7 cellular contexts compared by ENCODE assay signal in genomic region chr17:78214016-78214705, GRCh38. TPM values are rescaled to one million over a fixed set of nuclear protein-coding genes. Genes with fewer than 3 reads are reported as not detected.
A peak's percentile ranks its signal among the peaks of the same experiment; 100 is the strongest.
DNase-seq lines count a peak whose midpoint lies in the region; ATAC-seq and TF ChIP-seq lines count a peak whose summit lies in the region.

BIRC5 (plus strand) TSS chr17:78214253; CDS start chr17:78214317, 64 bp downstream.

- TF ChIP-seq CTCF in WERI-Rb-1 (IDR thresholded peaks at IDR 0.05; ENCODE audit: low read depth, low read length) = no peak
- TF ChIP-seq CTCF in mammary epithelial cell (conservative IDR thresholded peaks at IDR 0.05 in 1 of 2, IDR thresholded peaks at IDR 0.05 in 1 of 2; ENCODE audit: extremely low read depth in 1 of 2, insufficient read depth in 1 of 2, low read depth in 1 of 2, low read length in 2 of 2) = no peak

- no peaks in the 10 kb centered on the region for H4K20me1 ChIP-seq in mammary epithelial cell (ENCODE audit: insufficient read depth, low read length)

- no TSS peak for BruUV-seq in mammary epithelial cell (replicated peaks; lab: Mats Ljungman, UMichigan)

- CTCF ChIA-PET in mammary epithelial cell (lab: Charles Lee; ENCODE audit: low non-redundant PET) = no interaction called here

- no peaks in the 10 kb centered on the region for H3K9me3 ChIP-seq in WERI-Rb-1 (ENCODE audit: severe bottlenecking)
- H3K9me3 ChIP-seq in mammary epithelial cell (replicated peaks; ENCODE audit: insufficient read depth, low read length) = no peaks in the 10 kb centered on the region

- H3K27me3 ChIP-seq in WERI-Rb-1 (ENCODE audit: insufficient read depth, low read depth, severe bottlenecking) (no peaks in the 10 kb centered on the region), mammary epithelial cell (ENCODE audit: insufficient read depth, low read length) (no peaks in the 10 kb centered on the region)

- peak within 1 kb of the TSS; percentile 96 for H3K27ac ChIP-seq in WERI-Rb-1
- H3K27ac ChIP-seq in mammary epithelial cell (ENCODE audit: insufficient read depth, low read depth, low read length) = peak within 1 kb of the TSS; percentile 64

- H3K9ac ChIP-seq in mammary epithelial cell (ENCODE audit: insufficient read depth, low read length) = peak within 1 kb of the TSS; percentile 86

- H3K27ac Mint-ChIP-seq in immature natural killer cell = peak within 1 kb of the TSS in 1 of 6 donors; percentile 34

- 7% methylated on average over 3 of the region's 60 CpGs for WGBS in mammary epithelial cell (ENCODE audit: low coverage, missing lambda C conversion rate)

- DNase-seq in NCI-H226 (peak; percentile 81), WERI-Rb-1 (peak; percentile 96), mammary epithelial cell (peak; percentile 76), immature natural killer cell (peak; percentile 84 to 86 (median 85)), smooth muscle cell of the brain vasculature (ENCODE audit: low read depth, low spot score) (peak; percentile 69)

- H3K36me3 ChIP-seq in WERI-Rb-1 = peaks cover 47% of the 10 kb centered on the region
- H3K36me3 ChIP-seq in mammary epithelial cell (ENCODE audit: insufficient read depth, low read length) = peaks cover 1% of the 10 kb centered on the region

- in situ Hi-C loops in mammary epithelial cell (cut with MboI; ENCODE audit: low sequenced_read_pairs in 2 of 2) = no loop called here

- peaks cover 8% of the 10 kb centered on the region for H3K4me1 ChIP-seq in mammary epithelial cell (ENCODE audit: insufficient read depth, low read length)

- dilution Hi-C loops in mammary epithelial cell (cut with HindIII; ENCODE audit: low sequenced_read_pairs) = no loop called here

- H3K4me3 ChIP-seq in WERI-Rb-1 (ENCODE audit: low read depth, low read length) (peak within 1 kb of the TSS; percentile 99), mammary epithelial cell (replicated peaks in 1 of 3; ENCODE audit: insufficient read depth in 1 of 3, low read depth in 2 of 3, low read length in 3 of 3) (peak within 1 kb of the TSS; percentile 67 to 85 (median 76))

- H3K27me3 Mint-ChIP-seq in immature natural killer cell (ENCODE audit: low read depth in 3 of 3) = no peaks in the 10 kb centered on the region

- H3K4me3 Mint-ChIP-seq in immature natural killer cell = peak within 1 kb of the TSS; percentile 69 to 85 (median 80)

- H3K36me3 Mint-ChIP-seq in immature natural killer cell = no peaks in the 10 kb centered on the region

- peaks cover 0 to 3% of the 10 kb centered on the region in 2 donors for H3K4me1 Mint-ChIP-seq in immature natural killer cell

- peak within 1 kb of the TSS; percentile 96 for H2AFZ ChIP-seq in mammary epithelial cell (ENCODE audit: low read depth, low read length)

- H3K9me3 Mint-ChIP-seq in immature natural killer cell = no peaks in the 10 kb centered on the region

- peak within 1 kb of the TSS; percentile 83 for H3K4me2 ChIP-seq in mammary epithelial cell (ENCODE audit: insufficient read depth, low read depth, low read length)

- peaks cover 39% of the 10 kb centered on the region for H3K79me2 ChIP-seq in mammary epithelial cell (ENCODE audit: insufficient read depth, low read length)

- intact Hi-C loops in mammary epithelial cell (cut with micrococcal nuclease) = loop anchor here (1.0 kb wide), 1 partner anchor 27 kb away; the partner anchor contains the start of genes AFMID and TK1

- ATAC-seq in GM18520 (IDR thresholded peaks at IDR 0.05; ENCODE audit: unreplicated experiment) = peak; percentile 56
- ATAC-seq in HG03159 (IDR thresholded peaks at IDR 0.05; ENCODE audit: unreplicated experiment) = peak; percentile 89

RNA-seq across cellular contexts. Expression of gene BIRC5, which starts in this region (rescaled TPM):
- total RNA-seq in mammary epithelial cell = 10 to 100 TPM in 1 of 2 donors, under 1 TPM in 1; 0.83 to 44.8 TPM
- polyA plus RNA-seq in mammary epithelial cell (52.0 TPM), immature natural killer cell (1 to 10 TPM; 3.6 to 5.5 (median 4.5) TPM)
- polyA minus RNA-seq in mammary epithelial cell = 33.8 TPM

Comparison
In these comparisons a context has a peak if more than half of its experiments do, and no peak if none do; other contexts are left out.
1. Peak in every context shown above with its lines: DNase-seq, ATAC-seq, H3K4me3 ChIP-seq and H3K27ac ChIP-seq.